8 cellular contexts compared by ENCODE assay signal in genomic region chr6:126339796-126340750, GRCh38. TPM values are rescaled to one million over a fixed set of nuclear protein-coding genes. Genes with fewer than 3 reads are reported as not detected.
A peak's percentile ranks its signal among the peaks of the same experiment; 100 is the strongest.
DNase-seq lines count a peak whose midpoint lies in the region; ATAC-seq, FAIRE-seq and TF ChIP-seq lines count a peak whose summit lies in the region.

TSS of gene CENPW (plus strand) at chr6:126340115. CDS start at chr6:126340274, 159 bp downstream.

- ATAC-seq in naive thymus-derived CD4-positive, alpha-beta T cell: peak; percentile 98
- peak; percentile 89 for ATAC-seq in stimulated activated memory B cell treated with anti-CD40 and anti-IgM and Interleukin-4, amounts not matched to agents 10 μg/mL and 1 μg/mL and 100 μg/mL, for 72 hours

- no peaks in the 10 kb centered on the region for H3K36me3 ChIP-seq in GM23248 (ENCODE audit: low read depth)
- H3K36me3 ChIP-seq in KOPT-K1 (ENCODE audit: insufficient read depth, low read length): 0 out of 2 replicates have a peak, but pooled peaks cover 6% of the 10 kb centered on the region
- H3K36me3 ChIP-seq in fibroblast of lung (ENCODE audit: control insufficient read depth, insufficient read depth, low read length): no peaks in the 10 kb centered on the region
- H3K36me3 ChIP-seq in naive thymus-derived CD4-positive, alpha-beta T cell (ENCODE audit: control insufficient read depth in 2 of 3, insufficient read depth in 3 of 3, low read length in 3 of 3): no peaks in the 10 kb centered on the region

- TF ChIP-seq CTCF in fibroblast of lung (conservative IDR thresholded peaks at IDR 0.05 in 1 of 2, IDR thresholded peaks at IDR 0.05 in 1 of 2; ENCODE audit: low read depth in 1 of 2, low read length in 2 of 2): no peak

- DNase-seq in EH (ENCODE audit: low read depth): peak; percentile 84
- peak; percentile 96 for DNase-seq in GM23248
- DNase-seq in RCC 7860 (ENCODE audit: low spot score): peak; percentile 71
- DNase-seq in activated T-cell treated with anti-CD3 and anti-CD28 coated beads, Interleukin-2, amount 50 U/mL, for 48 hours: peak; percentile 98
- peak; percentile 80 to 89 for DNase-seq in fibroblast of lung (ENCODE audit: low read depth in 2 of 2)
- DNase-seq in naive thymus-derived CD4-positive, alpha-beta T cell: peak; percentile 84 to 96 (median 87)

- peaks cover 37% of the 10 kb centered on the region for H3K79me2 ChIP-seq in GM23248 (ENCODE audit: insufficient read depth)
- peaks cover 30% of the 10 kb centered on the region for H3K79me2 ChIP-seq in fibroblast of lung (ENCODE audit: control insufficient read depth, insufficient read depth, low read length)

- no peak within 1 kb of the TSS for H3K27ac Mint-ChIP-seq in naive thymus-derived CD4-positive, alpha-beta T cell
- H3K27ac Mint-ChIP-seq in stimulated activated memory B cell treated with anti-CD40 and anti-IgM and Interleukin-4, amounts not matched to agents 10 μg/mL and 1 μg/mL and 100 μg/mL, for 72 hours: no peak within 1 kb of the TSS

- H3K36me3 Mint-ChIP-seq in naive thymus-derived CD4-positive, alpha-beta T cell: no peaks in the 10 kb centered on the region
- no peaks in the 10 kb centered on the region for H3K36me3 Mint-ChIP-seq in stimulated activated memory B cell treated with anti-CD40 and anti-IgM and Interleukin-4, amounts not matched to agents 10 μg/mL and 1 μg/mL and 100 μg/mL, for 72 hours

- peaks cover 0 to 1% (median 0%) of the 10 kb centered on the region in 11 donors for H3K9me3 Mint-ChIP-seq in naive thymus-derived CD4-positive, alpha-beta T cell
- H3K9me3 Mint-ChIP-seq in stimulated activated memory B cell treated with anti-CD40 and anti-IgM and Interleukin-4, amounts not matched to agents 10 μg/mL and 1 μg/mL and 100 μg/mL, for 72 hours: no peaks in the 10 kb centered on the region

- H3K9me3 ChIP-seq in GM23248 (ENCODE audit: low read depth): no peaks in the 10 kb centered on the region
- no peaks in the 10 kb centered on the region for H3K9me3 ChIP-seq in KOPT-K1 (ENCODE audit: insufficient read depth, low read length, poor library complexity, severe bottlenecking)
- no peaks in the 10 kb centered on the region for H3K9me3 ChIP-seq in fibroblast of lung (ENCODE audit: control insufficient read depth, insufficient read depth, low read depth, low read length)
- no peaks in the 10 kb centered on the region for H3K9me3 ChIP-seq in naive thymus-derived CD4-positive, alpha-beta T cell (ENCODE audit: control insufficient read depth in 2 of 3, low read length in 3 of 3)

- peak within 1 kb of the TSS; percentile 68 for H3K9ac ChIP-seq in GM23248
- H3K9ac ChIP-seq in fibroblast of lung (ENCODE audit: insufficient read depth, low read length): peak within 1 kb of the TSS; percentile 21

- peaks cover 5 to 21% (median 12%) of the 10 kb centered on the region in 7 donors for H3K4me1 Mint-ChIP-seq in naive thymus-derived CD4-positive, alpha-beta T cell
- H3K4me1 Mint-ChIP-seq in stimulated activated memory B cell treated with anti-CD40 and anti-IgM and Interleukin-4, amounts not matched to agents 10 μg/mL and 1 μg/mL and 100 μg/mL, for 72 hours: peaks cover 6% of the 10 kb centered on the region

- H4K20me1 ChIP-seq in GM23248 (ENCODE audit: insufficient read depth) (no peaks in the 10 kb centered on the region), fibroblast of lung (ENCODE audit: control insufficient read depth, extremely low read depth, insufficient read depth, low read length) (no peaks in the 10 kb centered on the region)

- H3K27ac ChIP-seq in GM23248: peak within 1 kb of the TSS; percentile 3; the same call in 1 of the 2 replicates
- peak within 1 kb of the TSS; percentile 75 for H3K27ac ChIP-seq in KOPT-K1 (ENCODE audit: low read depth, low read length, poor library complexity, severe bottlenecking)
- H3K27ac ChIP-seq in fibroblast of lung (ENCODE audit: insufficient read depth, low read length): peak within 1 kb of the TSS; percentile 47
- H3K27ac ChIP-seq in naive thymus-derived CD4-positive, alpha-beta T cell (ENCODE audit: low read depth, low read length): peak within 1 kb of the TSS; percentile 33

- H3K27me3 Mint-ChIP-seq in naive thymus-derived CD4-positive, alpha-beta T cell: no peaks in the 10 kb centered on the region
- no peaks in the 10 kb centered on the region for H3K27me3 Mint-ChIP-seq in stimulated activated memory B cell treated with anti-CD40 and anti-IgM and Interleukin-4, amounts not matched to agents 10 μg/mL and 1 μg/mL and 100 μg/mL, for 72 hours

- no peaks in the 10 kb centered on the region for H3K27me3 ChIP-seq in GM23248 (replicated peaks; ENCODE audit: insufficient read depth)
- H3K27me3 ChIP-seq in fibroblast of lung (ENCODE audit: control insufficient read depth, insufficient read depth, low read length): no peaks in the 10 kb centered on the region
- no peaks in the 10 kb centered on the region for H3K27me3 ChIP-seq in naive thymus-derived CD4-positive, alpha-beta T cell (ENCODE audit: control insufficient read depth in 2 of 2, insufficient read depth in 2 of 2, low read length in 2 of 2)

- H3F3A ChIP-seq in GM23248 (ENCODE audit: insufficient read depth): no peaks in the 10 kb centered on the region

- H3K4me3 ChIP-seq in GM23248: peak within 1 kb of the TSS; percentile 81
- H3K4me3 ChIP-seq in fibroblast of lung (replicated peaks in 1 of 4; ENCODE audit: control extremely low read depth in 1 of 4, insufficient read depth in 1 of 4, low read depth in 3 of 4, low read length in 4 of 4): peak within 1 kb of the TSS; percentile 74 to 98 (median 82)
- H3K4me3 ChIP-seq in naive thymus-derived CD4-positive, alpha-beta T cell (ENCODE audit: low read length): peak within 1 kb of the TSS; percentile 80

- peak within 1 kb of the TSS; percentile 96 for H2AFZ ChIP-seq in GM23248
- H2AFZ ChIP-seq in fibroblast of lung (ENCODE audit: low read length): peak within 1 kb of the TSS; percentile 98

- H3K4me3 Mint-ChIP-seq in naive thymus-derived CD4-positive, alpha-beta T cell: no peak within 1 kb of the TSS
- no peak within 1 kb of the TSS for H3K4me3 Mint-ChIP-seq in stimulated activated memory B cell treated with anti-CD40 and anti-IgM and Interleukin-4, amounts not matched to agents 10 μg/mL and 1 μg/mL and 100 μg/mL, for 72 hours

- H3K9me2 ChIP-seq in GM23248 (ENCODE audit: insufficient read depth): no peaks in the 10 kb centered on the region

- WGBS in GM23248 (ENCODE audit: low coverage in 1 of 2, low lambda C conversion rate in 2 of 2, missing lambda C conversion rate in 2 of 2), 2 experiments: 5% methylated on average over 48 of the region's 48 CpGs

- CTCF ChIA-PET in naive thymus-derived CD4-positive, alpha-beta T cell (lab: Charles Lee): interaction anchor here (0.6 kb wide), 1 partner anchor 1130 kb away, joined by 3 read pairs; no protein-coding TSS in a partner anchor

- FAIRE-seq in RCC 7860 (lab: Jason Lieb, UNC): peak; percentile 71

- in situ Hi-C loops in GM23248 (cut with MboI): no loop called here

- intact Hi-C loops in naive thymus-derived CD4-positive, alpha-beta T cell (cut with micrococcal nuclease): loop anchor here (1.0 to 10.0 kb wide), 11 partner anchors 38 to 1035 kb away; partner anchors contain the start of genes HDDC2 (in 2 of the 2), NCOA7 (in 2 of the 2), HEY2 (in 1 of the 2) and HINT3 (in 1 of the 2)

- POLR2A ChIA-PET in naive thymus-derived CD4-positive, alpha-beta T cell (lab: Charles Lee): no interaction called here

- H3K4me2 ChIP-seq in GM23248 (ENCODE audit: unreplicated experiment) (peak within 1 kb of the TSS; percentile 77), fibroblast of lung (ENCODE audit: extremely low read depth, insufficient read depth, low read length) (peak within 1 kb of the TSS; percentile 72)

- H3K4me1 ChIP-seq in GM23248 (ENCODE audit: insufficient read depth): peaks cover 9% of the 10 kb centered on the region
- H3K4me1 ChIP-seq in fibroblast of lung (ENCODE audit: control insufficient read depth, extremely low read depth, insufficient read depth, low read length): peaks cover 2% of the 10 kb centered on the region
- peaks cover 6 to 12% of the 10 kb centered on the region in 2 donors for H3K4me1 ChIP-seq in naive thymus-derived CD4-positive, alpha-beta T cell (ENCODE audit: control insufficient read depth in 2 of 2, insufficient read depth in 2 of 2, low read length in 2 of 2)

RNA-seq across cellular contexts. Expression of gene CENPW, which starts in this region (rescaled TPM):
- total RNA-seq in GM23248 (2014; rRNA removed; shearing (Covaris generic)): 7.3 TPM in 1 of 2 replicates, not detected in the other
- polyA plus RNA-seq in GM23248 (2016; fragmentation: Nextera tagmentation; extraction: Ambion mirVana) (29.7 and 30.6 TPM in 2 replicates), fibroblast of lung (8.3 and 25.4 TPM in 2 replicates)
- 5.1 and 8.3 TPM in 2 replicates for total RNA-seq in fibroblast of lung
- 12.9 and 46.7 TPM in 2 replicates for polyA plus RNA-seq in fibroblast of lung (2012)
- not detected in 2 replicates for polyA minus RNA-seq in fibroblast of lung (ENCODE audit: low replicate concordance)
- total RNA-seq in naive thymus-derived CD4-positive, alpha-beta T cell: 10 to 100 TPM in 1 of 5 experiments, 1 to 10 TPM in 4; 1.2 to 37.1 (median 3.9) TPM
- polyA plus RNA-seq in naive thymus-derived CD4-positive, alpha-beta T cell: 1 to 10 TPM; 2.6 to 4.8 TPM

Comparison
In these comparisons a context has a peak if more than half of its experiments do, and no peak if none do; other contexts are left out.
1. Peak in every context shown above with its lines: DNase-seq, ATAC-seq, H3K4me3 ChIP-seq and H3K27ac ChIP-seq.
2. H3K27ac ChIP-seq: peak in every context shown above with its lines; median percentile 75 in KOPT-K1; 47 in fibroblast of lung; 33 in naive thymus-derived CD4-positive, alpha-beta T cell; 3 in GM23248.